ENCODE assay signal across 42 cellular contexts in genomic region chr3:10873415-10873814, GRCh38. TPM values are rescaled to one million over a fixed set of nuclear protein-coding genes. Genes with fewer than 3 reads are reported as not detected.
"Had no signal": no experiment of that assay in that cellular context is flagged by ENCODE, and none has a peak within 500 bp of the region (broad histone marks: within the 10 kb centered on the region; RNA-seq: fewer than 3 reads in every experiment).

No MANE protein-coding gene starts in this region.

- H3K27ac ChIP-seq: brain microvascular endothelial cell, coronary artery, dorsolateral prefrontal cortex, epithelial cell of prostate, esophagus squamous epithelium, gastroesophageal sphincter, WERI-Rb-1 had no signal

- H3K4me3 ChIP-seq: coronary artery, dorsolateral prefrontal cortex, esophagus squamous epithelium, gastroesophageal sphincter had no signal

- ATAC-seq: activated CD4-positive, CD25-positive, alpha-beta regulatory T cell treated with anti-CD3 and anti-CD28 coated beads, Interleukin-2, amount 50 U/mL, for 24 hours; activated CD8-positive, alpha-beta memory T cell treated with anti-CD3 and anti-CD28 coated beads, Interleukin-2, amount 10 ng/mL, durations not matched to agents 7 days and 5 days; activated CD8-positive, alpha-beta T cell treated with anti-CD3 and anti-CD28 coated beads for 36 hours; gastroesophageal sphincter; T-helper 17 cell had no signal

- H3K27me3 Mint-ChIP-seq: activated CD8-positive, alpha-beta memory T cell treated with anti-CD3 and anti-CD28 coated beads, Interleukin-2, amount 10 ng/mL, durations not matched to agents 7 days and 5 days; dendritic cell treated with granulocyte-macrophage colony-stimulating factor and Interleukin-4, amounts not matched to agents 40 ng/mL and 50 ng/mL, for 4 days had no signal

- H3K27me3 ChIP-seq: brain microvascular endothelial cell, dorsolateral prefrontal cortex, esophagus squamous epithelium had no signal

- H3K4me1 Mint-ChIP-seq: activated B cell treated with CpG ODN at 0.5 μM for 24 hours; activated CD8-positive, alpha-beta memory T cell treated with anti-CD3 and anti-CD28 coated beads, Interleukin-2, amount 10 ng/mL, durations not matched to agents 7 days and 5 days; activated naive CD4-positive, alpha-beta T cell treated with anti-CD3 and anti-CD28 coated beads, Interleukin-2, amount 10 ng/mL, durations not matched to agents 7 days and 5 days; activated naive CD8-positive, alpha-beta T cell treated with anti-CD3 and anti-CD28 coated beads, Interleukin-2, amount 10 ng/mL, durations not matched to agents 7 days and 5 days; central memory CD8-positive, alpha-beta T cell; endodermal cell; T-helper 17 cell had no signal

- H3K9me3 ChIP-seq: esophagus squamous epithelium, gastroesophageal sphincter had no signal

- H3K9me3 Mint-ChIP-seq: activated CD8-positive, alpha-beta T cell treated with anti-CD3 and anti-CD28 coated beads for 36 hours; activated naive CD4-positive, alpha-beta T cell treated with anti-CD3 and anti-CD28 coated beads, Interleukin-2, amount 10 ng/mL, durations not matched to agents 7 days and 5 days; activated naive CD4-positive, alpha-beta T cell treated with anti-CD3 and anti-CD28 coated beads, Interleukin-2, amount 50 U/mL, for 72 hours; activated naive CD8-positive, alpha-beta T cell treated with anti-CD3 and anti-CD28 coated beads, Interleukin-2, amount 10 ng/mL, durations not matched to agents 7 days and 5 days; activated T-helper 1 cell treated with anti-CD3 and anti-CD28 coated beads, Interleukin-12 subunit alpha, Interleukin-12 subunit beta, Interleukin-2, Interleukin-4 antibody, amounts not matched to agents 30 ng/mL and 10 ng/mL and 1 ng/mL, durations not matched to agents 14 hours and 24 hours and 36 hours; activated T-helper 2 cell treated with anti-CD3 and anti-CD28 coated beads, Interferon-gamma antibody, Interleukin-2, Interleukin-4, amounts not matched to agents 10 μg/mL and 5 μg/mL and 100 μg/mL, durations not matched to agents 14 hours and 24 hours and 36 hours; central memory CD8-positive, alpha-beta T cell; dendritic cell treated with granulocyte-macrophage colony-stimulating factor and Interleukin-4, amounts not matched to agents 40 ng/mL and 50 ng/mL, for 4 days; endodermal cell; T-helper 2 cell treated with Interferon-gamma antibody and Interleukin-4, amounts not matched to agents 5 μg/mL and 100 μg/mL, for 36 hours had no signal

- H3K36me3 ChIP-seq: brain microvascular endothelial cell, gastroesophageal sphincter, WERI-Rb-1 had no signal

- H3K27ac Mint-ChIP-seq: activated B cell treated with CpG ODN at 0.5 μM for 24 hours; activated CD8-positive, alpha-beta memory T cell treated with anti-CD3 and anti-CD28 coated beads, Interleukin-2, amount 10 ng/mL, durations not matched to agents 7 days and 5 days; activated CD8-positive, alpha-beta T cell treated with anti-CD3 and anti-CD28 coated beads for 36 hours; activated naive CD4-positive, alpha-beta T cell treated with anti-CD3 and anti-CD28 coated beads, Interleukin-2, amount 10 ng/mL, durations not matched to agents 7 days and 5 days; activated naive CD4-positive, alpha-beta T cell treated with anti-CD3 and anti-CD28 coated beads, Interleukin-2, amount 50 U/mL, for 72 hours; activated naive CD8-positive, alpha-beta T cell treated with anti-CD3 and anti-CD28 coated beads, Interleukin-2, amount 10 ng/mL, durations not matched to agents 7 days and 5 days; activated T-helper 1 cell treated with anti-CD3 and anti-CD28 coated beads, Interleukin-12 subunit alpha, Interleukin-12 subunit beta, Interleukin-2, Interleukin-4 antibody, amounts not matched to agents 30 ng/mL and 10 ng/mL and 1 ng/mL, durations not matched to agents 14 hours and 24 hours and 36 hours; activated T-helper 2 cell treated with anti-CD3 and anti-CD28 coated beads, Interferon-gamma antibody, Interleukin-2, Interleukin-4, amounts not matched to agents 10 μg/mL and 5 μg/mL and 100 μg/mL, durations not matched to agents 14 hours and 24 hours and 36 hours; dendritic cell treated with granulocyte-macrophage colony-stimulating factor and Interleukin-4, amounts not matched to agents 40 ng/mL and 50 ng/mL, for 4 days; endodermal cell; T-helper 17 cell; T-helper 2 cell treated with Interferon-gamma antibody and Interleukin-4, amounts not matched to agents 5 μg/mL and 100 μg/mL, for 36 hours had no signal

- H3K4me1 ChIP-seq: gastroesophageal sphincter had no signal

- DNase-seq: activated B cell treated with CpG ODN at 0.5 μM for 24 hours; activated CD4-positive, alpha-beta T cell treated with anti-CD3 and anti-CD28 coated beads for 48 hours; activated CD4-positive, alpha-beta T cell treated with anti-CD3 and anti-CD28 coated beads, Interleukin-2, amount 50 U/mL, for 1 hour; activated CD4-positive, alpha-beta T cell treated with anti-CD3 and anti-CD28 coated beads, Interleukin-2, amount 50 U/mL, for 48 hours; activated CD8-positive, alpha-beta memory T cell treated with anti-CD3 and anti-CD28 coated beads, Interleukin-2, amount 10 ng/mL, durations not matched to agents 7 days and 5 days; activated CD8-positive, alpha-beta memory T cell treated with anti-CD3 and anti-CD28 coated beads, Interleukin-2, amount 50 U/mL, for 4 hours; activated CD8-positive, alpha-beta T cell treated with anti-CD3 and anti-CD28 coated beads for 36 hours; activated gamma-delta T cell; activated naive CD4-positive, alpha-beta T cell; activated naive CD4-positive, alpha-beta T cell treated with anti-CD3 and anti-CD28 coated beads, Interleukin-2, amount 10 ng/mL, durations not matched to agents 7 days and 5 days; activated naive CD8-positive, alpha-beta T cell treated with anti-CD3 and anti-CD28 coated beads, Interleukin-2, amount 10 ng/mL, durations not matched to agents 7 days and 5 days; activated T-cell treated with anti-CD3 and anti-CD28 coated beads, Interleukin-2, amount 50 U/mL, for 1 hour; activated T-cell treated with anti-CD3 and anti-CD28 coated beads, Interleukin-2, amount 50 U/mL, for 48 hours; amniotic stem cell; anterior cingulate cortex; brain microvascular endothelial cell; dorsolateral prefrontal cortex; effector memory CD4-positive, alpha-beta T cell; endodermal cell; esophagus squamous epithelium; foreskin melanocyte; T-helper 1 cell; T-helper 17 cell; T1000; WERI-Rb-1 had no signal

- H3K36me3 Mint-ChIP-seq: activated CD8-positive, alpha-beta memory T cell treated with anti-CD3 and anti-CD28 coated beads, Interleukin-2, amount 10 ng/mL, durations not matched to agents 7 days and 5 days; activated naive CD4-positive, alpha-beta T cell treated with anti-CD3 and anti-CD28 coated beads, Interleukin-2, amount 10 ng/mL, durations not matched to agents 7 days and 5 days; activated naive CD4-positive, alpha-beta T cell treated with anti-CD3 and anti-CD28 coated beads, Interleukin-2, amount 50 U/mL, for 72 hours; activated naive CD8-positive, alpha-beta T cell treated with anti-CD3 and anti-CD28 coated beads, Interleukin-2, amount 10 ng/mL, durations not matched to agents 7 days and 5 days had no signal

- FAIRE-seq: astrocyte, bronchial epithelial cell had no signal

- H3K4me3 Mint-ChIP-seq: activated B cell treated with CpG ODN at 0.5 μM for 24 hours; activated CD8-positive, alpha-beta memory T cell treated with anti-CD3 and anti-CD28 coated beads, Interleukin-2, amount 10 ng/mL, durations not matched to agents 7 days and 5 days; activated CD8-positive, alpha-beta T cell treated with anti-CD3 and anti-CD28 coated beads for 36 hours; activated naive CD4-positive, alpha-beta T cell treated with anti-CD3 and anti-CD28 coated beads, Interleukin-2, amount 10 ng/mL, durations not matched to agents 7 days and 5 days; activated naive CD8-positive, alpha-beta T cell treated with anti-CD3 and anti-CD28 coated beads, Interleukin-2, amount 10 ng/mL, durations not matched to agents 7 days and 5 days; activated T-helper 1 cell treated with anti-CD3 and anti-CD28 coated beads, Interleukin-12 subunit alpha, Interleukin-12 subunit beta, Interleukin-2, Interleukin-4 antibody, amounts not matched to agents 30 ng/mL and 10 ng/mL and 1 ng/mL, durations not matched to agents 14 hours and 24 hours and 36 hours; central memory CD8-positive, alpha-beta T cell; dendritic cell treated with granulocyte-macrophage colony-stimulating factor and Interleukin-4, amounts not matched to agents 40 ng/mL and 50 ng/mL, for 4 days; endodermal cell; T-helper 17 cell; T-helper 2 cell treated with Interferon-gamma antibody and Interleukin-4, amounts not matched to agents 5 μg/mL and 100 μg/mL, for 36 hours had no signal

RNA-seq across cellular contexts. Expression of gene SLC6A11, which starts 57.4 kb away (rescaled TPM):
- total RNA-seq: activated B cell treated with CpG ODN at 0.5 μM for 24 hours; activated CD8-positive, alpha-beta memory T cell treated with anti-CD3 and anti-CD28 coated beads for 36 hours; activated CD8-positive, alpha-beta memory T cell treated with anti-CD3 and anti-CD28 coated beads, Interleukin-2, amount 10 ng/mL, durations not matched to agents 7 days and 5 days; activated CD8-positive, alpha-beta T cell treated with anti-CD3 and anti-CD28 coated beads for 36 hours; activated naive CD4-positive, alpha-beta T cell treated with anti-CD3 and anti-CD28 coated beads, Interleukin-2, amount 50 U/mL, for 72 hours; activated naive CD8-positive, alpha-beta T cell treated with anti-CD3 and anti-CD28 coated beads, Interleukin-2, amount 10 ng/mL, durations not matched to agents 7 days and 5 days; activated T-helper 1 cell treated with anti-CD3 and anti-CD28 coated beads, Interleukin-12 subunit alpha, Interleukin-12 subunit beta, Interleukin-2, Interleukin-4 antibody, amounts not matched to agents 30 ng/mL and 10 ng/mL and 1 ng/mL, durations not matched to agents 14 hours and 24 hours and 36 hours; activated T-helper 2 cell treated with anti-CD3 and anti-CD28 coated beads, Interferon-gamma antibody, Interleukin-2, Interleukin-4, amounts not matched to agents 10 μg/mL and 5 μg/mL and 100 μg/mL, durations not matched to agents 14 hours and 24 hours and 36 hours; cardiac septum; fibroblast of lung; fibroblast of villous mesenchyme; glomerular endothelial cell; T-helper 17 cell had no signal
